Comparison of ENCODE assay signal across 1 cellular context in the genomic region with DNA sequence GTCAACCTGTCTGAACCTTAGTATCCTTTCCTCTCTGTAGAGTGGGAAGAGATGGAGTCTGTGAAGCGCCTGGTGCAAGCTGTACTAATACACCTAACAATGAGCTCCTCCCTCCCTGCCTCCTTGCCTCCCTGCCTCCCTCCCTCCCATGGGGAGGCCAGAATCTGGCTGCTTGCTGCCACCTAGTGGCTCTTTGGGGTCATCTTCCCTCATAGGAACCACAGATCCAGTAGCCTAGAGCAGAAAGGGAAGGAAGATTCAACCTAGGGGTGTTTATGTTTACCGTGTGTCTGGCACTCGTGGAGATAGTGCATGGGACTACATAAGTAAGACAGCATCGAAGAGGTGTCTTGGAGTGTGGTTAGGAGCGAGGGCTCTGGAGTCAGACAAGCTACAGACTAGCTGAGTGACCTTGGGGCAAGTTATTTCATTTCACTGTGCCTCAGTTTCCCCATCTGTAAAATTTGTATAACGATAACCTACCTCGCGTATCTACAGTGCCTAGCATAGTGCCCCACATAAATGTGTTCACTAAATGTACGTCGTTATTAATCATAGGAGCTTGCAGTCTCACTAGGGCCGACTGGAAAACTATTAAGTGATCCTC.
A peak's percentile ranks its signal among the peaks of the same experiment; 100 is the strongest.
TF ChIP-seq lines count a peak whose summit lies in the region.

No MANE protein-coding gene starts in this region.

TF ChIP-seq in HepG2, 621 proteins besides CTCF, POLR2A, EP300 and RAD21 (continued from another document and continues in another):
- TF ChIP-seq, protein P1, sequence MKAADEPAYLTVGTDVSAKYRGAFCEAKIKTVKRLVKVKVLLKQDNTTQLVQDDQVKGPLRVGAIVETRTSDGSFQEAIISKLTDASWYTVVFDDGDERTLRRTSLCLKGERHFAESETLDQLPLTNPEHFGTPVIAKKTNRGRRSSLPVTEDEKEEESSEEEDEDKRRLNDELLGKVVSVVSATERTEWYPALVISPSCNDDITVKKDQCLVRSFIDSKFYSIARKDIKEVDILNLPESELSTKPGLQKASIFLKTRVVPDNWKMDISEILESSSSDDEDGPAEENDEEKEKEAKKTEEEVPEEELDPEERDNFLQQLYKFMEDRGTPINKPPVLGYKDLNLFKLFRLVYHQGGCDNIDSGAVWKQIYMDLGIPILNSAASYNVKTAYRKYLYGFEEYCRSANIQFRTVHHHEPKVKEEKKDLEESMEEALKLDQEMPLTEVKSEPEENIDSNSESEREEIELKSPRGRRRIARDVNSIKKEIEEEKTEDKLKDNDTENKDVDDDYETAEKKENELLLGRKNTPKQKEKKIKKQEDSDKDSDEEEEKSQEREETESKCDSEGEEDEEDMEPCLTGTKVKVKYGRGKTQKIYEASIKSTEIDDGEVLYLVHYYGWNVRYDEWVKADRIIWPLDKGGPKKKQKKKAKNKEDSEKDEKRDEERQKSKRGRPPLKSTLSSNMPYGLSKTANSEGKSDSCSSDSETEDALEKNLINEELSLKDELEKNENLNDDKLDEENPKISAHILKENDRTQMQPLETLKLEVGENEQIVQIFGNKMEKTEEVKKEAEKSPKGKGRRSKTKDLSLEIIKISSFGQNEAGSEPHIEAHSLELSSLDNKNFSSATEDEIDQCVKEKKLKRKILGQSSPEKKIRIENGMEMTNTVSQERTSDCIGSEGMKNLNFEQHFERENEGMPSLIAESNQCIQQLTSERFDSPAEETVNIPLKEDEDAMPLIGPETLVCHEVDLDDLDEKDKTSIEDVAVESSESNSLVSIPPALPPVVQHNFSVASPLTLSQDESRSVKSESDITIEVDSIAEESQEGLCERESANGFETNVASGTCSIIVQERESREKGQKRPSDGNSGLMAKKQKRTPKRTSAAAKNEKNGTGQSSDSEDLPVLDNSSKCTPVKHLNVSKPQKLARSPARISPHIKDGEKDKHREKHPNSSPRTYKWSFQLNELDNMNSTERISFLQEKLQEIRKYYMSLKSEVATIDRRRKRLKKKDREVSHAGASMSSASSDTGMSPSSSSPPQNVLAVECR (CRISPR knock-in tag; IDR thresholded peaks at IDR 0.05; ENCODE audit: borderline replicate concordance) = no peak
- TF ChIP-seq NFKB2 (CRISPR knock-in tag; IDR thresholded peaks at IDR 0.05; ENCODE audit: borderline replicate concordance) (no peak), TEF (CRISPR knock-in tag; IDR thresholded peaks at IDR 0.05) (no peak), ZNF883 (CRISPR knock-in tag; IDR thresholded peaks at IDR 0.05; ENCODE audit: not compliant biosample characterization) (no peak), ZNF563 (CRISPR knock-in tag; IDR thresholded peaks at IDR 0.05) (no peak), HMG20B (CRISPR knock-in tag; conservative IDR thresholded peaks at IDR 0.05) (no peak), CREM (IDR thresholded peaks at IDR 0.05) (no peak), CREM (CRISPR knock-in tag; IDR thresholded peaks at IDR 0.05) (no peak), JUN (CRISPR knock-in tag; IDR thresholded peaks at IDR 0.05) (no peak), ZNF572 (CRISPR knock-in tag; IDR thresholded peaks at IDR 0.05) (no peak), ARNT2 (CRISPR knock-in tag; IDR thresholded peaks at IDR 0.05; ENCODE audit: low read depth) (no peak), ZFP36L1 (CRISPR knock-in tag; IDR thresholded peaks at IDR 0.05) (no peak), ZNF772 (CRISPR knock-in tag; IDR thresholded peaks at IDR 0.05) (no peak), ZNF235 (CRISPR knock-in tag; IDR thresholded peaks at IDR 0.05; ENCODE audit: borderline replicate concordance) (no peak), ZNF83 (CRISPR knock-in tag; IDR thresholded peaks at IDR 0.05; ENCODE audit: borderline replicate concordance) (no peak), ZNF331 (CRISPR knock-in tag; IDR thresholded peaks at IDR 0.05) (peak; percentile 16; the same call in 1 of the 2 replicates), FOXM1 (CRISPR knock-in tag; IDR thresholded peaks at IDR 0.05) (no peak), NRL (CRISPR knock-in tag; IDR thresholded peaks at IDR 0.05; ENCODE audit: borderline replicate concordance) (no peak), ZNF354B (CRISPR knock-in tag; IDR thresholded peaks at IDR 0.05) (no peak), ZNF746 (CRISPR knock-in tag; IDR thresholded peaks at IDR 0.05) (peak; percentile 76; the same call in 1 of the 2 replicates), SMAD1 (CRISPR knock-in tag; IDR thresholded peaks at IDR 0.05; ENCODE audit: borderline replicate concordance, low read depth) (no peak), LRRFIP1 (CRISPR knock-in tag; conservative IDR thresholded peaks at IDR 0.05) (no peak), SMC3 (IDR thresholded peaks at IDR 0.05; ENCODE audit: low read length) (peak; percentile 36; the same call in 1 of the 2 replicates), RCOR2 (CRISPR knock-in tag; IDR thresholded peaks at IDR 0.05) (no peak), RBM22 (optimal IDR thresholded peaks at IDR 0.05; ENCODE audit: low read length) (peak; percentile 75), HNRNPK (IDR thresholded peaks at IDR 0.05; ENCODE audit: low read depth, low read length, poor library complexity, severe bottlenecking) (no peak), ELF1 (CRISPR knock-in tag; IDR thresholded peaks at IDR 0.05) (no peak), ZNF556 (CRISPR knock-in tag; IDR thresholded peaks at IDR 0.05; ENCODE audit: borderline replicate concordance) (no peak), TBP (CRISPR knock-in tag; IDR thresholded peaks at IDR 0.05) (no peak), MAFK (conservative IDR thresholded peaks at IDR 0.05 in 1 of 2, IDR thresholded peaks at IDR 0.05 in 1 of 2; ENCODE audit: low read length in 2 of 2) (no peak), ARNTL (CRISPR knock-in tag; IDR thresholded peaks at IDR 0.05) (no peak), ZKSCAN8 (CRISPR knock-in tag; IDR thresholded peaks at IDR 0.05; ENCODE audit: borderline replicate concordance) (no peak), ZNF747 (CRISPR knock-in tag; IDR thresholded peaks at IDR 0.05; ENCODE audit: borderline replicate concordance) (no peak)
- TF ChIP-seq, protein P2, sequence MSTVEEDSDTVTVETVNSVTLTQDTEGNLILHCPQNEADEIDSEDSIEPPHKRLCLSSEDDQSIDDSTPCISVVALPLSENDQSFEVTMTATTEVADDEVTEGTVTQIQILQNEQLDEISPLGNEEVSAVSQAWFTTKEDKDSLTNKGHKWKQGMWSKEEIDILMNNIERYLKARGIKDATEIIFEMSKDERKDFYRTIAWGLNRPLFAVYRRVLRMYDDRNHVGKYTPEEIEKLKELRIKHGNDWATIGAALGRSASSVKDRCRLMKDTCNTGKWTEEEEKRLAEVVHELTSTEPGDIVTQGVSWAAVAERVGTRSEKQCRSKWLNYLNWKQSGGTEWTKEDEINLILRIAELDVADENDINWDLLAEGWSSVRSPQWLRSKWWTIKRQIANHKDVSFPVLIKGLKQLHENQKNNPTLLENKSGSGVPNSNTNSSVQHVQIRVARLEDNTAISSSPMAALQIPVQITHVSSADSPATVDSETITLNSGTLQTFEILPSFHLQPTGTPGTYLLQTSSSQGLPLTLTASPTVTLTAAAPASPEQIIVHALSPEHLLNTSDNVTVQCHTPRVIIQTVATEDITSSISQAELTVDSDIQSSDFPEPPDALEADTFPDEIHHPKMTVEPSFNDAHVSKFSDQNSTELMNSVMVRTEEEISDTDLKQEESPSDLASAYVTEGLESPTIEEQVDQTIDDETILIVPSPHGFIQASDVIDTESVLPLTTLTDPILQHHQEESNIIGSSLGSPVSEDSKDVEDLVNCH (CRISPR knock-in tag; IDR thresholded peaks at IDR 0.05) = no peak
- TF ChIP-seq, protein P3, sequence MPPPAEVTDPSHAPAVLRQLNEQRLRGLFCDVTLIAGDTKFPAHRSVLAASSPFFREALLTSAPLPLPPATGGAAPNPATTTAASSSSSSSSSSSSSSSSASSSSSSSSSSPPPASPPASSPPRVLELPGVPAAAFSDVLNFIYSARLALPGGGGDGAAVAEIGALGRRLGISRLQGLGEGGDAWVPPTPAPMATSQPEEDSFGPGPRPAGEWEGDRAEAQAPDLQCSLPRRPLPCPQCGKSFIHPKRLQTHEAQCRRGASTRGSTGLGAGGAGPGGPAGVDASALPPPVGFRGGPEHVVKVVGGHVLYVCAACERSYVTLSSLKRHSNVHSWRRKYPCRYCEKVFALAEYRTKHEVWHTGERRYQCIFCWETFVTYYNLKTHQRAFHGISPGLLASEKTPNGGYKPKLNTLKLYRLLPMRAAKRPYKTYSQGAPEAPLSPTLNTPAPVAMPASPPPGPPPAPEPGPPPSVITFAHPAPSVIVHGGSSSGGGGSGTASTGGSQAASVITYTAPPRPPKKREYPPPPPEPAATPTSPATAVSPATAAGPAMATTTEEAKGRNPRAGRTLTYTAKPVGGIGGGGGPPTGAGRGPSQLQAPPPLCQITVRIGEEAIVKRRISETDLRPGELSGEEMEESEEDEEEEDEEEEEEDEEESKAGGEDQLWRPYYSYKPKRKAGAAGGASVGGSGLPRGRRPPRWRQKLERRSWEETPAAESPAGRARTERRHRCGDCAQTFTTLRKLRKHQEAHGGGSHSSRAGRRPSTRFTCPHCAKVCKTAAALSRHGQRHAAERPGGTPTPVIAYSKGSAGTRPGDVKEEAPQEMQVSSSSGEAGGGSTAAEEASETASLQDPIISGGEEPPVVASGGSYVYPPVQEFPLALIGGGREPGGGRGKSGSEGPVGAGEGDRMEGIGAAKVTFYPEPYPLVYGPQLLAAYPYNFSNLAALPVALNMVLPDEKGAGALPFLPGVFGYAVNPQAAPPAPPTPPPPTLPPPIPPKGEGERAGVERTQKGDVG (CRISPR knock-in tag; IDR thresholded peaks at IDR 0.05; ENCODE audit: borderline replicate concordance) = no peak
- TF ChIP-seq, protein P4, sequence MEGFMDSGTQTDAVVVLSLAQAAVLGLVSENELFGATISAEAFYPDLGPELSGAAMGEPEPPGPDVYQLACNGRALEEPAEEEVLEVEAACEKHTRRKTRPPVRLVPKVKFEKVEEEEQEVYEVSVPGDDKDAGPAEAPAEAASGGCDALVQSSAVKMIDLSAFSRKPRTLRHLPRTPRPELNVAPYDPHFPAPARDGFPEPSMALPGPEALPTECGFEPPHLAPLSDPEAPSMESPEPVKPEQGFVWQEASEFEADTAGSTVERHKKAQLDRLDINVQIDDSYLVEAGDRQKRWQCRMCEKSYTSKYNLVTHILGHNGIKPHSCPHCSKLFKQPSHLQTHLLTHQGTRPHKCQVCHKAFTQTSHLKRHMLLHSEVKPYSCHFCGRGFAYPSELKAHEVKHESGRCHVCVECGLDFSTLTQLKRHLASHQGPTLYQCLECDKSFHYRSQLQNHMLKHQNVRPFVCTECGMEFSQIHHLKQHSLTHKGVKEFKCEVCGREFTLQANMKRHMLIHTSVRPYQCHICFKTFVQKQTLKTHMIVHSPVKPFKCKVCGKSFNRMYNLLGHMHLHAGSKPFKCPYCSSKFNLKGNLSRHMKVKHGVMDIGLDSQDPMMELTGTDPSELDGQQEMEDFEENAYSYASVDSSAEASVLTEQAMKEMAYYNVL (CRISPR knock-in tag; IDR thresholded peaks at IDR 0.05; ENCODE audit: borderline replicate concordance) = no peak
- TF ChIP-seq, protein P5, sequence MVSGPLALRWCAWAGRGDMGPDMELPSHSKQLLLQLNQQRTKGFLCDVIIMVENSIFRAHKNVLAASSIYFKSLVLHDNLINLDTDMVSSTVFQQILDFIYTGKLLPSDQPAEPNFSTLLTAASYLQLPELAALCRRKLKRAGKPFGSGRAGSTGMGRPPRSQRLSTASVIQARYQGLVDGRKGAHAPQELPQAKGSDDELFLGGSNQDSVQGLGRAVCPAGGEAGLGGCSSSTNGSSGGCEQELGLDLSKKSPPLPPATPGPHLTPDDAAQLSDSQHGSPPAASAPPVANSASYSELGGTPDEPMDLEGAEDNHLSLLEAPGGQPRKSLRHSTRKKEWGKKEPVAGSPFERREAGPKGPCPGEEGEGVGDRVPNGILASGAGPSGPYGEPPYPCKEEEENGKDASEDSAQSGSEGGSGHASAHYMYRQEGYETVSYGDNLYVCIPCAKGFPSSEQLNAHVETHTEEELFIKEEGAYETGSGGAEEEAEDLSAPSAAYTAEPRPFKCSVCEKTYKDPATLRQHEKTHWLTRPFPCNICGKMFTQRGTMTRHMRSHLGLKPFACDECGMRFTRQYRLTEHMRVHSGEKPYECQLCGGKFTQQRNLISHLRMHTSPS (CRISPR knock-in tag; IDR thresholded peaks at IDR 0.05; ENCODE audit: low read depth) = no peak
- TF ChIP-seq, protein P6, sequence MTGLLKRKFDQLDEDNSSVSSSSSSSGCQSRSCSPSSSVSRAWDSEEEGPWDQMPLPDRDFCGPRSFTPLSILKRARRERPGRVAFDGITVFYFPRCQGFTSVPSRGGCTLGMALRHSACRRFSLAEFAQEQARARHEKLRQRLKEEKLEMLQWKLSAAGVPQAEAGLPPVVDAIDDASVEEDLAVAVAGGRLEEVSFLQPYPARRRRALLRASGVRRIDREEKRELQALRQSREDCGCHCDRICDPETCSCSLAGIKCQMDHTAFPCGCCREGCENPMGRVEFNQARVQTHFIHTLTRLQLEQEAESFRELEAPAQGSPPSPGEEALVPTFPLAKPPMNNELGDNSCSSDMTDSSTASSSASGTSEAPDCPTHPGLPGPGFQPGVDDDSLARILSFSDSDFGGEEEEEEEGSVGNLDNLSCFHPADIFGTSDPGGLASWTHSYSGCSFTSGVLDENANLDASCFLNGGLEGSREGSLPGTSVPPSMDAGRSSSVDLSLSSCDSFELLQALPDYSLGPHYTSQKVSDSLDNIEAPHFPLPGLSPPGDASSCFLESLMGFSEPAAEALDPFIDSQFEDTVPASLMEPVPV (CRISPR knock-in tag; IDR thresholded peaks at IDR 0.05) = no peak
